13 cellular contexts compared by ENCODE assay signal in the genomic region with DNA sequence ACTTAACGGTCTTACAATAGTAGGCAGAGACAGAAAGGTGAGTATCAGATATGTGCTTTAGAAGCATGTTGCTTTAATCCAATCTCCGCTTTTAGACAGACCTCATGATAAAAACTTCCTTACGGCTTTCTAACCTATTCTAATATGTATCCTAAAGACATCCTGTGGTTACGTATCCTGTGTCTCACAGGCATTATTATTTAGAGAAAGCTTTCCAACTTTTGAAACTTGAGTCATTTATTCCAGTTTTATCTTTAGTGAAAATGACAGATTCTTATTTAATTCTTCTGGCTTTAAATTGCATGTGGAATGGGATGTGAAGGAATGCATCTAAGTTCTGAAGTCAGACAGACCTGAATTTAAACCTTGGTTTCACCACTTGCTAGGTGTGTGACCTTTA.
"Had no signal": no experiment of that assay in that cellular context is flagged by ENCODE, and none has a peak within 500 bp of the region (broad histone marks: within the 10 kb centered on the region; RNA-seq: fewer than 3 reads in every experiment).

No MANE protein-coding gene starts in this region.

- H3K27ac ChIP-seq: coronary artery, heart right ventricle, left lung, tibial nerve, vagina had no signal

- H3K9me3 ChIP-seq: vagina had no signal

- H3K4me1 ChIP-seq: heart right ventricle, left lung, tibial nerve, vagina had no signal

- ATAC-seq: activated CD8-positive, alpha-beta memory T cell treated with anti-CD3 and anti-CD28 coated beads, Interleukin-2, amount 10 ng/mL, durations not matched to agents 7 days and 5 days; heart right ventricle; left lung had no signal

- H3K27me3 ChIP-seq: heart right ventricle, left lung, tibial nerve, vagina had no signal

- H3K36me3 ChIP-seq: heart right ventricle, left lung, tibial nerve, vagina had no signal

- H3K4me3 ChIP-seq: coronary artery, heart right ventricle, left lung, tibial nerve, vagina had no signal

- DNase-seq: activated CD4-positive, alpha-beta T cell treated with anti-CD3 and anti-CD28 coated beads, Interleukin-2, amount 50 U/mL, for 48 hours; activated CD8-positive, alpha-beta memory T cell treated with anti-CD3 and anti-CD28 coated beads, Interleukin-2, amount 10 ng/mL, durations not matched to agents 7 days and 5 days; activated naive CD8-positive, alpha-beta T cell treated with anti-CD3 and anti-CD28 coated beads, Interleukin-2, amount 10 ng/mL, durations not matched to agents 7 days and 5 days; anterior cingulate cortex; heart right ventricle; left lung; occipital lobe; retina; stimulated activated CD8-positive, alpha-beta memory T cell treated with anti-CD3 and anti-CD28 coated beads, Interleukin-4, amount 100 ng/mL, for 48 hours; stimulated activated naive CD4-positive, alpha-beta T cell treated with Interleukin-2 at 50 U/mL for 16 hours had no signal
